Comparison of ENCODE assay signal across 1 cellular context in genomic region chr12:98417303-98417702, GRCh38.
TF ChIP-seq lines count a peak whose summit lies in the region.

No MANE protein-coding gene starts in this region.

TF ChIP-seq in endothelial cell of umbilical vein, 7 proteins besides CTCF, POLR2A, EP300 and RAD21:
- no peak for TF ChIP-seq JUN (IDR thresholded peaks at IDR 0.05; ENCODE audit: borderline replicate concordance, insufficient read depth, insufficient read length, low read depth)
- no peak for TF ChIP-seq FOS (IDR thresholded peaks at IDR 0.05; ENCODE audit: borderline replicate concordance, insufficient read depth, low read length)
- TF ChIP-seq MYC (IDR thresholded peaks at IDR 0.05; ENCODE audit: low read depth, low read length), result no peak
- TF ChIP-seq POLR2AphosphoS5 (IDR thresholded peaks at IDR 0.05; ENCODE audit: insufficient read depth, low read depth, low read length), result no peak
- no peak for TF ChIP-seq GATA2 (IDR thresholded peaks at IDR 0.05; ENCODE audit: insufficient read depth, insufficient read length, low read depth, low read length)
- TF ChIP-seq EZH2 (IDR thresholded peaks at IDR 0.05; ENCODE audit: borderline replicate concordance, low read depth, low read length, severe bottlenecking), result no peak
- TF ChIP-seq MAX (IDR thresholded peaks at IDR 0.05; ENCODE audit: insufficient read depth, insufficient read length), result no peak
